Comparison of ENCODE assay signal across 8 cellular contexts in genomic region chr18:79400091-79400590, GRCh38. TPM values are rescaled to one million over a fixed set of nuclear protein-coding genes. Genes with fewer than 3 reads are reported as not detected.
DNase-seq lines count a peak whose midpoint lies in the region; FAIRE-seq and TF ChIP-seq lines count a peak whose summit lies in the region.

No MANE protein-coding gene starts in this region.

- CTCF ChIA-PET in PC-9 (lab: Charles Lee): no interaction called here

- no peak for TF ChIP-seq CTCF in PC-9 (conservative IDR thresholded peaks at IDR 0.05)
- TF ChIP-seq CTCF in astrocyte (IDR thresholded peaks at IDR 0.05; ENCODE audit: insufficient read depth, low read depth, low read length): no peak

- H3K4me3 Mint-ChIP-seq in astrocyte (ENCODE audit: unreplicated experiment): no peak overlapping the region

- H3K36me3 Mint-ChIP-seq in astrocyte (ENCODE audit: low read depth, unreplicated experiment): no peaks in the 10 kb centered on the region

- H3K9me3 ChIP-seq in PC-9 (ENCODE audit: insufficient read depth, low read depth) (no peaks in the 10 kb centered on the region), astrocyte (ENCODE audit: insufficient read depth, low read depth, low read length) (no peaks in the 10 kb centered on the region), SJCRH30 (replicated peaks) (no peaks in the 10 kb centered on the region)

- no peaks in the 10 kb centered on the region for H3K36me3 ChIP-seq in PC-9 (ENCODE audit: low read depth)
- H3K36me3 ChIP-seq in astrocyte (ENCODE audit: insufficient read depth, low read length): no peaks in the 10 kb centered on the region
- no peaks in the 10 kb centered on the region for H3K36me3 ChIP-seq in SJCRH30

- H3K4me1 Mint-ChIP-seq in astrocyte (ENCODE audit: low read depth, unreplicated experiment): peaks cover 2% of the 10 kb centered on the region

- FAIRE-seq in astrocyte (lab: Jason Lieb, UNC): no peak

- H3K79me2 ChIP-seq in PC-9 (ENCODE audit: low read depth): no peaks in the 10 kb centered on the region
- H3K79me2 ChIP-seq in astrocyte (ENCODE audit: insufficient read depth, low read length): no peaks in the 10 kb centered on the region

- BruUV-seq in PC-9 (replicated peaks; lab: Mats Ljungman, UMichigan): no TSS peak

- H3K27me3 ChIP-seq in PC-9 (ENCODE audit: insufficient read depth, low read depth): no peaks in the 10 kb centered on the region
- H3K27me3 ChIP-seq in astrocyte (ENCODE audit: insufficient read depth, low read length): peaks cover 36% of the 10 kb centered on the region
- H3K27me3 ChIP-seq in SJCRH30: no peaks in the 10 kb centered on the region

- H3K4me1 ChIP-seq in PC-9 (replicated peaks; ENCODE audit: insufficient read depth) (peaks cover 10% of the 10 kb centered on the region), astrocyte (ENCODE audit: insufficient read depth, low read length) (peaks cover 5% of the 10 kb centered on the region), SJCRH30 (peaks cover 10% of the 10 kb centered on the region)

- H3K4me3 ChIP-seq in PC-9 (peak overlapping the region; percentile 53; the same call in 1 of the 2 replicates), astrocyte (ENCODE audit: insufficient read depth, low read depth, low read length) (peak overlapping the region; percentile 23), SJCRH30 (no peak overlapping the region)

- peak overlapping the region; percentile 31 for H3K9ac ChIP-seq in astrocyte (ENCODE audit: low read length)

- POLR2A ChIA-PET in PC-9 (lab: Charles Lee; ENCODE audit: unreplicated experiment): no interaction called here

- H2AFZ ChIP-seq in PC-9 (peak overlapping the region; percentile 62; the same call in 1 of the 2 replicates), astrocyte (ENCODE audit: low read depth, low read length) (no peak overlapping the region)

- H3K4me2 ChIP-seq in PC-9 (peak overlapping the region; percentile 65), astrocyte (ENCODE audit: low read length) (peak overlapping the region; percentile 76)

- H3K27ac ChIP-seq in PC-9 (no peak overlapping the region), astrocyte (ENCODE audit: low read depth, low read length) (no peak overlapping the region), SJCRH30 (no peak overlapping the region)

- no peaks in the 10 kb centered on the region for H3K9me3 Mint-ChIP-seq in astrocyte (ENCODE audit: unreplicated experiment)

- peaks cover 5% of the 10 kb centered on the region for H3K27me3 Mint-ChIP-seq in astrocyte (ENCODE audit: low read depth, unreplicated experiment)

- 0 out of 2 replicates have a peak, but pooled peaks cover 9% of the 10 kb centered on the region for H3F3A ChIP-seq in PC-9 (ENCODE audit: insufficient read depth, low read depth)

- H4K20me1 ChIP-seq in PC-9 (ENCODE audit: insufficient read depth) (no peaks in the 10 kb centered on the region), astrocyte (ENCODE audit: insufficient read depth, low read length) (no peaks in the 10 kb centered on the region)

- DNase-seq in NCI-H2196 (lab: John Stamatoyannopoulos, UW; ENCODE audit: unreplicated experiment): peak; percentile 33
- DNase-seq in NCI-H2196 treated with DMSO at 0.1 percent for 48 hours (lab: John Stamatoyannopoulos, UW; ENCODE audit: unreplicated experiment): no peak
- no peak for DNase-seq in PC-9
- DNase-seq in astrocyte (ENCODE audit: low read depth): no peak
- peak; percentile 23 for DNase-seq in iris pigment epithelial cell (ENCODE audit: low read depth)
- DNase-seq in stimulated activated CD4-positive, alpha-beta T cell treated with anti-CD3 and anti-CD28 coated beads, Interleukin-4, amount 100 ng/mL, for 1 hour: peak; percentile 73
- no peak for DNase-seq in SJCRH30
- DNase-seq in NCI-H524 (lab: John Stamatoyannopoulos, UW): no peak

- no peaks in the 10 kb centered on the region for H3K9me2 ChIP-seq in PC-9 (ENCODE audit: insufficient read depth)

- intact Hi-C loops in PC-9 (cut with micrococcal nuclease; ENCODE audit: unreplicated experiment): no loop called here

- no peak overlapping the region for H3K27ac Mint-ChIP-seq in astrocyte (ENCODE audit: unreplicated experiment)

RNA-seq across cellular contexts. Expression of gene NFATC1, which starts 4.4 kb away (rescaled TPM):
- total RNA-seq in PC-9 (2021) (2.6 and 2.9 TPM in 2 replicates), astrocyte (10.6 and 11.0 TPM in 2 replicates)
- 4.9 and 5.7 TPM in 2 replicates for total RNA-seq in SJCRH30 (2014; rRNA removed; shearing (Covaris generic))

Comparison
In these comparisons a context has a peak if more than half of its experiments do, and no peak if none do; other contexts are left out.
1. DNase-seq: peak in NCI-H2196 (single experiment), iris pigment epithelial cell (single experiment) and stimulated activated CD4-positive, alpha-beta T cell treated with anti-CD3 and anti-CD28 coated beads, Interleukin-4, amount 100 ng/mL, for 1 hour (single experiment); none in NCI-H2196 treated with DMSO at 0.1 percent for 48 hours (single experiment), PC-9 (0 of 2), astrocyte (single experiment), SJCRH30 (0 of 2) and NCI-H524 (0 of 2).